ENCODE assay signal across 24 cellular contexts in genomic region chr15:74264081-74264501, GRCh38. TPM values are rescaled to one million over a fixed set of nuclear protein-coding genes. Genes with fewer than 3 reads are reported as not detected.
A peak's percentile ranks its signal among the peaks of the same experiment; 100 is the strongest.
DNase-seq lines count a peak whose midpoint lies in the region; TF ChIP-seq lines count a peak whose summit lies in the region.
"Had no signal": no experiment of that assay in that cellular context is flagged by ENCODE, and none has a peak within 500 bp of the region (broad histone marks: within the 10 kb centered on the region; RNA-seq: fewer than 3 reads in every experiment).

No MANE protein-coding gene starts in this region.

- intact Hi-C loops in lower leg skin (cut with DNase I; ENCODE audit: low total_unique reads): no loop called here

- DNase-seq in NCI-H345 (lab: John Stamatoyannopoulos, UW) (peak; percentile 33), NCI-H345 treated with DMSO at 0.1 percent for 48 hours (lab: John Stamatoyannopoulos, UW; ENCODE audit: unreplicated experiment) (no peak), NCI-H446 (lab: John Stamatoyannopoulos, UW) (peak; percentile 80 to 88), endodermal cell (peak; percentile 69), superior temporal gyrus (ENCODE audit: extremely low spot score) (peak; percentile 32), DMS153 (lab: John Stamatoyannopoulos, UW) (no peak), lower leg skin (ENCODE audit: low spot score in 2 of 2) (no peak), NCI-H526 treated with DMSO at 0.1 percent for 48 hours (lab: John Stamatoyannopoulos, UW) (no peak)
- DNase-seq: activated CD4-positive, alpha-beta T cell treated with anti-CD3 and anti-CD28 coated beads, Interleukin-2, amount 10 ng/mL, durations not matched to agents 7 days and 5 days; activated naive CD8-positive, alpha-beta T cell treated with anti-CD3 and anti-CD28 coated beads for 36 hours; Calu3; heart left ventricle; NCI-H774; right lobe of liver; SIG-M5; stimulated activated CD4-positive, alpha-beta T cell treated with anti-CD3 and anti-CD28 coated beads, Interleukin-15, amount 100 ng/mL, for 24 hours had no signal

- H3K9me3 Mint-ChIP-seq in endodermal cell: no peaks in the 10 kb centered on the region
- H3K9me3 Mint-ChIP-seq: activated CD4-positive, alpha-beta T cell treated with anti-CD3 and anti-CD28 coated beads, Interleukin-2, amount 10 ng/mL, durations not matched to agents 7 days and 5 days; activated naive CD8-positive, alpha-beta T cell treated with anti-CD3 and anti-CD28 coated beads for 36 hours; activated T-helper 17 cell treated with anti-CD3 and anti-CD28 coated beads, Interleukin-2, amount 50 U/mL, for 72 hours had no signal

- H3K27ac Mint-ChIP-seq in endodermal cell: no peak overlapping the region
- H3K27ac Mint-ChIP-seq: activated CD4-positive, alpha-beta T cell treated with anti-CD3 and anti-CD28 coated beads, Interleukin-2, amount 10 ng/mL, durations not matched to agents 7 days and 5 days; activated naive CD8-positive, alpha-beta T cell treated with anti-CD3 and anti-CD28 coated beads for 36 hours; activated T-helper 17 cell treated with anti-CD3 and anti-CD28 coated beads, Interleukin-2, amount 50 U/mL, for 72 hours had no signal

- peak overlapping the region; percentile 81 for H3K27ac ChIP-seq in endodermal cell (ENCODE audit: low read depth, low read length)
- H3K27ac ChIP-seq: BLaER1, coronary artery, heart left ventricle, HL-60, right lobe of liver had no signal

- no peak for TF ChIP-seq POLR2A in lower leg skin (IDR thresholded peaks at IDR 0.05)

- H3K36me3 Mint-ChIP-seq in endodermal cell (ENCODE audit: low read depth): no peaks in the 10 kb centered on the region
- H3K36me3 Mint-ChIP-seq: activated naive CD8-positive, alpha-beta T cell treated with anti-CD3 and anti-CD28 coated beads for 36 hours had no signal

- no peaks in the 10 kb centered on the region for H3K9me3 ChIP-seq in endodermal cell (ENCODE audit: control insufficient read depth, low read length)
- H3K9me3 ChIP-seq: BLaER1, heart left ventricle, right lobe of liver had no signal

- H3K27me3 Mint-ChIP-seq in endodermal cell (ENCODE audit: insufficient read depth): peaks cover 13% of the 10 kb centered on the region

- H3K9ac ChIP-seq in endodermal cell (ENCODE audit: extremely low read depth, low read length, poor library complexity, severe bottlenecking): no peak overlapping the region
- H3K9ac ChIP-seq: BLaER1 had no signal

- H3K4me3 Mint-ChIP-seq in endodermal cell: no peak overlapping the region
- H3K4me3 Mint-ChIP-seq: activated CD4-positive, alpha-beta T cell treated with anti-CD3 and anti-CD28 coated beads, Interleukin-2, amount 10 ng/mL, durations not matched to agents 7 days and 5 days; activated naive CD8-positive, alpha-beta T cell treated with anti-CD3 and anti-CD28 coated beads for 36 hours; activated T-helper 17 cell treated with anti-CD3 and anti-CD28 coated beads, Interleukin-2, amount 50 U/mL, for 72 hours had no signal

- 19 to 43% methylated on average over 5 to 6 of the region's 6 CpGs for WGBS in endodermal cell (ENCODE audit: insufficient coverage in 1 of 2, insufficient read length in 1 of 2), 2 experiments
- WGBS in lower leg skin, 2 donors: 37 to 46% methylated on average over 6 of the region's 6 CpGs

- no peaks in the 10 kb centered on the region for H3K36me3 ChIP-seq in endodermal cell (ENCODE audit: control insufficient read depth, insufficient read depth, low read length)
- H3K36me3 ChIP-seq: BLaER1, heart left ventricle, right lobe of liver had no signal

- H3K4me1 ChIP-seq in endodermal cell (ENCODE audit: control insufficient read depth, insufficient read depth, low read length): no peaks in the 10 kb centered on the region
- H3K4me1 ChIP-seq: right lobe of liver had no signal

- TF ChIP-seq CTCF in endodermal cell (conservative IDR thresholded peaks at IDR 0.05) (no peak), lower leg skin (IDR thresholded peaks at IDR 0.05) (no peak)

- no peaks in the 10 kb centered on the region for H3K27me3 ChIP-seq in endodermal cell (ENCODE audit: control insufficient read depth, insufficient read depth, low read length, poor library complexity, severe bottlenecking)
- H3K27me3 ChIP-seq: BLaER1, right lobe of liver had no signal

- H3K4me1 Mint-ChIP-seq in endodermal cell: peaks cover 8% of the 10 kb centered on the region
- H3K4me1 Mint-ChIP-seq: activated CD4-positive, alpha-beta T cell treated with anti-CD3 and anti-CD28 coated beads, Interleukin-2, amount 10 ng/mL, durations not matched to agents 7 days and 5 days; activated naive CD8-positive, alpha-beta T cell treated with anti-CD3 and anti-CD28 coated beads for 36 hours; activated T-helper 17 cell treated with anti-CD3 and anti-CD28 coated beads, Interleukin-2, amount 50 U/mL, for 72 hours had no signal

- H3K4me3 ChIP-seq in endodermal cell (ENCODE audit: low read length) (no peak overlapping the region), lower leg skin (ENCODE audit: low read depth, poor library complexity, severe bottlenecking) (no peak overlapping the region)
- H3K4me3 ChIP-seq: BLaER1, coronary artery, heart left ventricle, right lobe of liver had no signal

RNA-seq across cellular contexts. Expression of gene CCDC33, which starts 28.0 kb away (rescaled TPM):
- total RNA-seq in endodermal cell (1 to 10 TPM; 2.8 to 3.5 TPM), lower leg skin (not detected)
- polyA plus RNA-seq in endodermal cell (2013, experiment 1 of 2): 4.3 TPM
- 2.9 TPM for polyA plus RNA-seq in endodermal cell (2013, experiment 2 of 2)
- total RNA-seq: A673; activated CD4-positive, alpha-beta T cell treated with anti-CD3 and anti-CD28 coated beads, Interleukin-2, amount 10 ng/mL, durations not matched to agents 7 days and 5 days; activated T-helper 17 cell treated with anti-CD3 and anti-CD28 coated beads, Interleukin-2, amount 50 U/mL, for 72 hours; heart left ventricle; lung microvascular endothelial cell; osteoblast; right lobe of liver; T-helper 1 cell treated with Interleukin-12 subunit alpha and Interleukin-12 subunit beta and Interleukin-4 antibody, amounts not matched to agents 30 ng/mL and 1 ng/mL, for 36 hours had no signal

Comparison
In these comparisons a context has a peak if more than half of its experiments do, and no peak if none do; other contexts are left out.
1. DNase-seq: peak in NCI-H345 (single experiment), NCI-H446 (2 of 2), endodermal cell (single experiment) and superior temporal gyrus (single experiment); none in NCI-H345 treated with DMSO at 0.1 percent for 48 hours (single experiment), DMS153 (single experiment), lower leg skin (0 of 2) and NCI-H526 treated with DMSO at 0.1 percent for 48 hours (single experiment).